ENCODE assay signal across 8 cellular contexts in the genomic region with DNA sequence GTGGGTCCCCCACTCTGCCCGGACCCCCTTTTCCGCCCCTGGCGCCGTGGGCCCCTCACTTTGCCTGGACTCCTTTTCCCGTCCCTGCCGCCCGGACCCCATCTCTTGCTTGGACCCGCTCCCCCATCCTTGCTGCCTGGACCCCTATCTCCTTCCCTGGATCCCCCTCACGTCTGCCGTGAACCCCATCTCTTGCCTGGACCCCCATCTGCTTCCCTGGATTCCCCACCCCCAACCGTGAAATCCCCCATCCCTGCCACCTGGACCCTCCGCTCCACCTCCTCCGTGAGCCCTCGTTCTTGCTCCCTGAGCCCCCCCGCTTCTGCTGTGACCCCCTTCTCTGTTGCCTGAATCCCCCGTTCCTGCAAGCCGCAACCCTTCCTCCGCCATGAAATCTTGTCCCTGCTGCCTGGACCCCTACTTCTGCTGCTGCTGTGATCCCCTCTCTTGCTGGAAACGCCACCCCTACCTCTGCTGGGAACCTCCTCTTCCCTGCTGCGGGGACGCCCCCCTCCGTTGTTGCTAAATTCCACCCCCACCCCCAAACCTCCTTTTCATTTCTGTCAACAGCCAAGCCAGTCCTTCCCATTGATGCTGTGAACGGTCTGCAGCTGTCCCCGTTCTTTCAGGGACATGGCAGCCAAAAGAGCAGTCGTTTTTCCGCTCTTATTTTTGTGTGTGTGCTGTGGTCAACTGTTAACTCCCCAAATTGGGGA. TPM values are rescaled to one million over a fixed set of nuclear protein-coding genes. Genes with fewer than 3 reads are reported as not detected.
DNase-seq lines count a peak whose midpoint lies in the region; ATAC-seq and TF ChIP-seq lines count a peak whose summit lies in the region.

No MANE protein-coding gene starts in this region.

- ATAC-seq in T-helper 17 cell (no peak), esophagus mucosa (no peak)

- no peak for TF ChIP-seq POLR2A in esophagus muscularis mucosa (IDR thresholded peaks at IDR 0.05; ENCODE audit: low read depth)

- intact Hi-C loops in esophagus muscularis mucosa (cut with DNase I): no loop called here

- H3K4me1 ChIP-seq in esophagus muscularis mucosa: peaks cover 13 to 34% (median 32%) of the 10 kb centered on the region in 4 donors
- peaks cover 24% of the 10 kb centered on the region for H3K4me1 ChIP-seq in neuron (ENCODE audit: insufficient read depth, low read length)

- DNase-seq in NCI-H1105 treated with DMSO at 0.1 percent for 48 hours (lab: John Stamatoyannopoulos, UW) (peak; percentile 43), NCI-H1105 (lab: John Stamatoyannopoulos, UW) (no peak), T-helper 17 cell (no peak), esophagus muscularis mucosa (ENCODE audit: extremely low spot score) (no peak), NCI-H524 (lab: John Stamatoyannopoulos, UW) (no peak), HPDE6-E6E7 (ENCODE audit: extremely low spot score) (no peak)

- no peaks in the 10 kb centered on the region for H3K9me3 ChIP-seq in T-helper 17 cell (ENCODE audit: control insufficient read depth, low read length, poor library complexity, severe bottlenecking)
- no peaks in the 10 kb centered on the region for H3K9me3 ChIP-seq in esophagus muscularis mucosa
- H3K9me3 ChIP-seq in neuron (ENCODE audit: low read length): no peaks in the 10 kb centered on the region

- H3K36me3 Mint-ChIP-seq in T-helper 17 cell (ENCODE audit: low read depth): no peaks in the 10 kb centered on the region

- H3K27ac Mint-ChIP-seq in T-helper 17 cell: peak overlapping the region; percentile 72

- peaks cover 9% of the 10 kb centered on the region for H3K4me1 Mint-ChIP-seq in T-helper 17 cell

- H2AFZ ChIP-seq in neuron (ENCODE audit: low read depth, low read length): peak overlapping the region; percentile 18

- H3K36me3 ChIP-seq in esophagus muscularis mucosa: peaks cover 9 to 33% (median 29%) of the 10 kb centered on the region in 4 donors
- peaks cover 33% of the 10 kb centered on the region for H3K36me3 ChIP-seq in neuron (ENCODE audit: insufficient read depth, low read length)

- H3K4me3 ChIP-seq in esophagus muscularis mucosa (peak overlapping the region; percentile 78 to 94 (median 92)), neuron (ENCODE audit: low read length) (peak overlapping the region; percentile 95)

- no peak for TF ChIP-seq EP300 in esophagus muscularis mucosa (IDR thresholded peaks at IDR 0.05)

- no peaks in the 10 kb centered on the region for H3K27me3 ChIP-seq in esophagus muscularis mucosa
- H3K27me3 ChIP-seq in neuron (ENCODE audit: insufficient read depth, low read length): no peaks in the 10 kb centered on the region

- no peak for TF ChIP-seq CTCF in esophagus muscularis mucosa (IDR thresholded peaks at IDR 0.05)

- peak overlapping the region; percentile 93 to 97 (median 95) for H3K27ac ChIP-seq in esophagus muscularis mucosa (replicated peaks in 1 of 4)

- WGBS in esophagus muscularis mucosa: 3% methylated on average over 22 of the region's 26 CpGs

- no peaks in the 10 kb centered on the region for H3K27me3 Mint-ChIP-seq in T-helper 17 cell

- H3K4me3 Mint-ChIP-seq in T-helper 17 cell: peak overlapping the region; percentile 93

RNA-seq across cellular contexts. Expression of a gene that starts 28.3 kb away (rescaled TPM):
- 10 to 100 TPM; 50.9 to 54.7 TPM for total RNA-seq in T-helper 17 cell
- total RNA-seq in esophagus muscularis mucosa: 100 to 1,000 TPM in 1 of 4 donors, 10 to 100 TPM in 3; 85.6 to 110 (median 89.4) TPM
- 120 TPM for total RNA-seq in esophagus mucosa

RNA-seq across cellular contexts. Expression of a gene that starts 45.9 kb away (rescaled TPM):
- total RNA-seq in T-helper 17 cell (1 to 10 TPM; 9.0 to 9.9 TPM), esophagus muscularis mucosa (10 to 100 TPM in 3 of 4 donors, 1 to 10 TPM in 1; 5.8 to 13.4 (median 11.9) TPM), esophagus mucosa (19.2 TPM)

RNA-seq across cellular contexts. Expression of a gene that starts 52.0 kb away (rescaled TPM):
- total RNA-seq in T-helper 17 cell (100 to 1,000 TPM; 148 to 163 TPM), esophagus muscularis mucosa (10 to 100 TPM; 44.9 to 79.4 (median 52.9) TPM), esophagus mucosa (91.6 TPM)
